Comparison of ENCODE assay signal across 21 cellular contexts in the genomic region with DNA sequence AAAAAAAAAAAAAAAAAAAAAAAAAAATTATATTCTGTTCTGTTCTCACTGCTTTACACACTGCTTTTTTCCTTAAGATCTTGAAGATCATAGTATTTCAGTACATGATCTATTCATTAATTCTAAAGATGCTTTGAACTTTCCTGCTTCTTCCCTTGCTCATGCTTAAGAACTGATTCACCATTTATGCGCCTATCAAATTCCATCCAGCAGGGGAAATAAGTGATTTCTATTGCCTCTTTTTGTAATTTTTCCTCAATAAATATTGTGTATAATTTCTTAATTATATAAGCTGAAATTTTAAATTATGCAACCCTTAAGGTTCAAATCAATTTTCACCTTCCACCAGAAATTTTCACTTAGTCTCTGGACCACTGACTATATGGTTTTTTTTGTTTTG. TPM values are rescaled to one million over a fixed set of nuclear protein-coding genes. Genes with fewer than 3 reads are reported as not detected.
DNase-seq lines count a peak whose midpoint lies in the region; ATAC-seq and TF ChIP-seq lines count a peak whose summit lies in the region.
"Had no signal": no experiment of that assay in that cellular context is flagged by ENCODE, and none has a peak within 500 bp of the region (broad histone marks: within the 10 kb centered on the region; RNA-seq: fewer than 3 reads in every experiment).

No MANE protein-coding gene starts in this region.

- WGBS in endodermal cell (ENCODE audit: insufficient coverage in 1 of 2, insufficient read length in 1 of 2), 2 experiments: 0% methylated on average over 1 of the region's 1 CpG; no CpG with 5 or more reads in 1 of the 2 experiments

- H3K27ac Mint-ChIP-seq in CD8-positive, alpha-beta memory T cell: peak overlapping the region in 3 of 8 donors; percentile 40 to 78 (median 45)
- peak overlapping the region; percentile 39 for H3K27ac Mint-ChIP-seq in endodermal cell
- peak overlapping the region in 1 of 10 donors; percentile 20 for H3K27ac Mint-ChIP-seq in naive thymus-derived CD8-positive, alpha-beta T cell
- H3K27ac Mint-ChIP-seq: activated T-helper 1 cell treated with anti-CD3 and anti-CD28 coated beads, Interleukin-12 subunit alpha, Interleukin-12 subunit beta, Interleukin-2, Interleukin-4 antibody, amounts not matched to agents 30 ng/mL and 10 ng/mL and 1 ng/mL, durations not matched to agents 14 hours and 24 hours and 36 hours; IgD-negative memory B cell; stimulated activated naive CD8-positive, alpha-beta T cell treated with anti-CD3 and anti-CD28 coated beads, Interleukin-15, Interleukin-2, amounts not matched to agents 100 ng/mL and 50 ng/mL, for 24 hours; T-helper 1 cell treated with Interleukin-12 subunit alpha and Interleukin-12 subunit beta and Interleukin-4 antibody, amounts not matched to agents 30 μg/mL and 1 μg/mL, for 36 hours had no signal

- H3K9ac ChIP-seq in endodermal cell (ENCODE audit: extremely low read depth, low read length, poor library complexity, severe bottlenecking): no peak overlapping the region

- no peaks in the 10 kb centered on the region for H3K9me3 Mint-ChIP-seq in CD8-positive, alpha-beta memory T cell
- H3K9me3 Mint-ChIP-seq in endodermal cell: no peaks in the 10 kb centered on the region
- no peaks in the 10 kb centered on the region for H3K9me3 Mint-ChIP-seq in naive thymus-derived CD8-positive, alpha-beta T cell
- H3K9me3 Mint-ChIP-seq: activated T-helper 1 cell treated with anti-CD3 and anti-CD28 coated beads, Interleukin-12 subunit alpha, Interleukin-12 subunit beta, Interleukin-2, Interleukin-4 antibody, amounts not matched to agents 30 ng/mL and 10 ng/mL and 1 ng/mL, durations not matched to agents 14 hours and 24 hours and 36 hours; CD14-positive monocyte; IgD-negative memory B cell; stimulated activated naive CD8-positive, alpha-beta T cell treated with anti-CD3 and anti-CD28 coated beads, Interleukin-15, Interleukin-2, amounts not matched to agents 100 ng/mL and 50 ng/mL, for 24 hours; T-helper 1 cell treated with Interleukin-12 subunit alpha and Interleukin-12 subunit beta and Interleukin-4 antibody, amounts not matched to agents 30 μg/mL and 1 μg/mL, for 36 hours had no signal

- no peak for ATAC-seq in naive thymus-derived CD8-positive, alpha-beta T cell
- ATAC-seq: left ventricle myocardium superior had no signal

- H3K4me3 Mint-ChIP-seq in CD8-positive, alpha-beta memory T cell: peak overlapping the region; percentile 22 to 82 (median 71)
- no peak overlapping the region for H3K4me3 Mint-ChIP-seq in endodermal cell
- peak overlapping the region in 8 of 10 donors; percentile 21 to 57 (median 39) for H3K4me3 Mint-ChIP-seq in naive thymus-derived CD8-positive, alpha-beta T cell
- H3K4me3 Mint-ChIP-seq: activated T-helper 1 cell treated with anti-CD3 and anti-CD28 coated beads, Interleukin-12 subunit alpha, Interleukin-12 subunit beta, Interleukin-2, Interleukin-4 antibody, amounts not matched to agents 30 ng/mL and 10 ng/mL and 1 ng/mL, durations not matched to agents 14 hours and 24 hours and 36 hours; CD14-positive monocyte; IgD-negative memory B cell; stimulated activated naive CD8-positive, alpha-beta T cell treated with anti-CD3 and anti-CD28 coated beads, Interleukin-15, Interleukin-2, amounts not matched to agents 100 ng/mL and 50 ng/mL, for 24 hours; T-helper 1 cell treated with Interleukin-12 subunit alpha and Interleukin-12 subunit beta and Interleukin-4 antibody, amounts not matched to agents 30 μg/mL and 1 μg/mL, for 36 hours had no signal

- peak; percentile 65 for TF ChIP-seq CTCF in endodermal cell (conservative IDR thresholded peaks at IDR 0.05)

- H3K27me3 ChIP-seq in CD8-positive, alpha-beta memory T cell (ENCODE audit: insufficient read depth, low read length, poor library complexity, severe bottlenecking): no peaks in the 10 kb centered on the region
- H3K27me3 ChIP-seq in endodermal cell (ENCODE audit: control insufficient read depth, insufficient read depth, low read length, poor library complexity, severe bottlenecking): no peaks in the 10 kb centered on the region
- H3K27me3 ChIP-seq: neutrophil had no signal

- H3K9me3 ChIP-seq in CD8-positive, alpha-beta memory T cell (ENCODE audit: low read length): no peaks in the 10 kb centered on the region
- H3K9me3 ChIP-seq in endodermal cell (ENCODE audit: control insufficient read depth, low read length): no peaks in the 10 kb centered on the region
- H3K9me3 ChIP-seq: neutrophil had no signal

- H3K27me3 Mint-ChIP-seq in CD8-positive, alpha-beta memory T cell: no peaks in the 10 kb centered on the region
- H3K27me3 Mint-ChIP-seq in endodermal cell (ENCODE audit: insufficient read depth): no peaks in the 10 kb centered on the region
- H3K27me3 Mint-ChIP-seq in naive thymus-derived CD8-positive, alpha-beta T cell: no peaks in the 10 kb centered on the region
- H3K27me3 Mint-ChIP-seq: IgD-negative memory B cell; stimulated activated naive CD8-positive, alpha-beta T cell treated with anti-CD3 and anti-CD28 coated beads, Interleukin-15, Interleukin-2, amounts not matched to agents 100 ng/mL and 50 ng/mL, for 24 hours had no signal

- peaks cover 72 to 91% (median 81%) of the 10 kb centered on the region in 3 donors for H3K4me1 Mint-ChIP-seq in CD8-positive, alpha-beta memory T cell
- H3K4me1 Mint-ChIP-seq in endodermal cell: no peaks in the 10 kb centered on the region
- H3K4me1 Mint-ChIP-seq in naive thymus-derived CD8-positive, alpha-beta T cell: peaks cover 35 to 85% (median 80%) of the 10 kb centered on the region in 4 donors

- no peak for DNase-seq in CD8-positive, alpha-beta memory T cell
- DNase-seq in M059J (ENCODE audit: low read depth) (peak; percentile 21), endodermal cell (no peak), DMS79 treated with DMSO at 0.1 percent for 48 hours (lab: John Stamatoyannopoulos, UW) (no peak), T-helper 9 cell (no peak), NOMO-1 (lab: John Stamatoyannopoulos, UW; ENCODE audit: unreplicated experiment in 2 of 2) (no peak), GM03348 (ENCODE audit: low spot score) (no peak)
- no peak for DNase-seq in naive thymus-derived CD8-positive, alpha-beta T cell
- DNase-seq: activated CD4-positive, alpha-beta T cell treated with anti-CD3 and anti-CD28 coated beads for 48 hours; GF-D8; left ventricle myocardium superior; NCI-H1105; NCI-H2227 treated with DMSO at 0.1 percent for 48 hours; OCI-M1; small intestine had no signal

- no peak overlapping the region for H3K27ac ChIP-seq in CD8-positive, alpha-beta memory T cell (ENCODE audit: low read depth, low read length)
- no peak overlapping the region for H3K27ac ChIP-seq in endodermal cell (ENCODE audit: low read depth, low read length)
- H3K27ac ChIP-seq: neutrophil had no signal

- CTCF ChIA-PET in CD8-positive, alpha-beta memory T cell (lab: Charles Lee): no interaction called here

- H3K4me3 ChIP-seq in CD8-positive, alpha-beta memory T cell (ENCODE audit: low read length): no peak overlapping the region
- no peak overlapping the region for H3K4me3 ChIP-seq in endodermal cell (ENCODE audit: low read length)

- no peaks in the 10 kb centered on the region for H3K36me3 ChIP-seq in CD8-positive, alpha-beta memory T cell (ENCODE audit: insufficient read depth, low read length)
- H3K36me3 ChIP-seq in endodermal cell (ENCODE audit: control insufficient read depth, insufficient read depth, low read length): peaks cover 16% of the 10 kb centered on the region
- H3K36me3 ChIP-seq: neutrophil had no signal

- H3K4me1 ChIP-seq in CD8-positive, alpha-beta memory T cell (ENCODE audit: insufficient read depth, low read length): peaks cover 63% of the 10 kb centered on the region
- H3K4me1 ChIP-seq in endodermal cell (ENCODE audit: control insufficient read depth, insufficient read depth, low read length): no peaks in the 10 kb centered on the region

- POLR2A ChIA-PET in CD8-positive, alpha-beta memory T cell (lab: Charles Lee): no interaction called here
- POLR2A ChIA-PET in naive thymus-derived CD8-positive, alpha-beta T cell (lab: Charles Lee): interaction anchor here (0.6 to 1.6 kb wide), 5 partner anchors 10 to 400 kb away, joined by 3 to 9 read pairs (median 4); a partner anchor contains a TSS

- H3K36me3 Mint-ChIP-seq in CD8-positive, alpha-beta memory T cell: peaks cover 14 to 52% (median 15%) of the 10 kb centered on the region in 3 donors
- peaks cover 12% of the 10 kb centered on the region for H3K36me3 Mint-ChIP-seq in endodermal cell (ENCODE audit: low read depth)
- H3K36me3 Mint-ChIP-seq in naive thymus-derived CD8-positive, alpha-beta T cell: peaks cover 8 to 54% (median 21%) of the 10 kb centered on the region in 3 donors

RNA-seq across cellular contexts. Expression of a gene that starts 10.6 kb away (rescaled TPM):
- 10 to 100 TPM; 12.5 to 15.5 TPM for total RNA-seq in CD8-positive, alpha-beta memory T cell
- 45.0 TPM for polyA plus RNA-seq in CD8-positive, alpha-beta memory T cell
- 10.0 and 19.2 TPM in 2 replicates for total RNA-seq in M059J (2014; rRNA removed; shearing (Covaris generic))
- total RNA-seq in endodermal cell: 10 to 100 TPM; 23.4 to 35.1 TPM
- polyA plus RNA-seq in endodermal cell (2013, experiment 1 of 2): 19.6 TPM
- 19.4 TPM for polyA plus RNA-seq in endodermal cell (2013, experiment 2 of 2)
- 10 to 100 TPM; 46.0 to 51.0 TPM for total RNA-seq in naive thymus-derived CD8-positive, alpha-beta T cell
- polyA plus RNA-seq in naive thymus-derived CD8-positive, alpha-beta T cell: 10 to 100 TPM; 24.2 to 37.0 (median 31.0) TPM
